Comparison of ENCODE assay signal across 8 cellular contexts in genomic region chr17:80981062-80981902, GRCh38. TPM values are rescaled to one million over a fixed set of nuclear protein-coding genes. Genes with fewer than 3 reads are reported as not detected.
A peak's percentile ranks its signal among the peaks of the same experiment; 100 is the strongest.
DNase-seq lines count a peak whose midpoint lies in the region; ATAC-seq, FAIRE-seq and TF ChIP-seq lines count a peak whose summit lies in the region.

No MANE protein-coding gene starts in this region.

- H3K9me3 ChIP-seq in DND-41 (ENCODE audit: insufficient read depth, low read length, severe bottlenecking) (no peaks in the 10 kb centered on the region), suprapubic skin (no peaks in the 10 kb centered on the region)

- no peaks in the 10 kb centered on the region; the same call in 1 of the 2 replicates for H4K20me1 ChIP-seq in DND-41 (ENCODE audit: insufficient read depth, low read length)

- TF ChIP-seq CTCF in DND-41 (IDR thresholded peaks at IDR 0.05; ENCODE audit: borderline replicate concordance, extremely low read depth, low read length, poor library complexity, severe bottlenecking) (peak; percentile 88), NB4 (IDR thresholded peaks at IDR 0.05; ENCODE audit: low read depth, low read length) (peak; percentile 36), suprapubic skin (IDR thresholded peaks at IDR 0.05) (peak; percentile 59 to 87), lower leg skin (IDR thresholded peaks at IDR 0.05) (no peak)

- no peak for TF ChIP-seq POLR2A in NB4 (IDR thresholded peaks at IDR 0.05; ENCODE audit: extremely low read depth, insufficient read length)
- no peak for TF ChIP-seq POLR2A in suprapubic skin (IDR thresholded peaks at IDR 0.05)
- TF ChIP-seq POLR2A in lower leg skin (IDR thresholded peaks at IDR 0.05): no peak

- H3K79me2 ChIP-seq in DND-41 (ENCODE audit: insufficient read depth, low read length): no peaks in the 10 kb centered on the region

- no peaks in the 10 kb centered on the region for H3K9me3 Mint-ChIP-seq in activated naive CD8-positive, alpha-beta T cell treated with anti-CD3 and anti-CD28 coated beads for 36 hours

- H3K27ac Mint-ChIP-seq in activated naive CD8-positive, alpha-beta T cell treated with anti-CD3 and anti-CD28 coated beads for 36 hours: no peak overlapping the region

- TF ChIP-seq EP300 in suprapubic skin (IDR thresholded peaks at IDR 0.05): no peak

- peaks cover 22% of the 10 kb centered on the region for H3K27me3 Mint-ChIP-seq in activated naive CD8-positive, alpha-beta T cell treated with anti-CD3 and anti-CD28 coated beads for 36 hours

- no peaks in the 10 kb centered on the region for H3K36me3 ChIP-seq in DND-41 (ENCODE audit: insufficient read depth, low read length)
- no peaks in the 10 kb centered on the region for H3K36me3 ChIP-seq in suprapubic skin

- H3K27ac ChIP-seq in DND-41 (ENCODE audit: low read length) (no peak overlapping the region), suprapubic skin (no peak overlapping the region)

- H3K36me3 Mint-ChIP-seq in activated naive CD8-positive, alpha-beta T cell treated with anti-CD3 and anti-CD28 coated beads for 36 hours: no peaks in the 10 kb centered on the region

- H2AFZ ChIP-seq in DND-41 (ENCODE audit: low read depth, low read length): no peak overlapping the region

- H3K4me1 Mint-ChIP-seq in activated naive CD8-positive, alpha-beta T cell treated with anti-CD3 and anti-CD28 coated beads for 36 hours: peaks cover 8% of the 10 kb centered on the region

- H3K4me1 ChIP-seq in DND-41 (ENCODE audit: insufficient read depth, low read length) (0 out of 2 replicates have a peak, but pooled peaks cover 8% of the 10 kb centered on the region), suprapubic skin (peaks cover 11% of the 10 kb centered on the region)

- DNase-seq in DND-41 (peak; percentile 54), NB4 (ENCODE audit: low read depth) (no peak), iPS-NIHi7 (ENCODE audit: extremely low spot score) (peak; percentile 92), suprapubic skin (ENCODE audit: low spot score in 2 of 2) (peak in 1 of 2 donors; percentile 58), EL (no peak), GM19239 (ENCODE audit: insufficient read length, low spot score) (no peak), lower leg skin (ENCODE audit: low spot score in 2 of 2) (no peak)
- DNase-seq in activated naive CD8-positive, alpha-beta T cell treated with anti-CD3 and anti-CD28 coated beads for 36 hours: peak; percentile 58

- no peak overlapping the region for H3K9ac ChIP-seq in DND-41 (ENCODE audit: low read depth, low read length)

- peak overlapping the region; percentile 42 for H3K4me2 ChIP-seq in DND-41 (ENCODE audit: insufficient read depth, low read length)

- intact Hi-C loops in lower leg skin (cut with DNase I; ENCODE audit: low total_unique reads): no loop called here

- no peak overlapping the region for H3K4me3 Mint-ChIP-seq in activated naive CD8-positive, alpha-beta T cell treated with anti-CD3 and anti-CD28 coated beads for 36 hours

- peak; percentile 87 for ATAC-seq in DND-41 (ENCODE audit: insufficient read depth, low read depth)

- H3K4me3 ChIP-seq in DND-41 (ENCODE audit: low read depth in 1 of 2, low read length in 2 of 2): no peak overlapping the region; a peak in 1 of 4 replicates
- no peak overlapping the region for H3K4me3 ChIP-seq in NB4 (ENCODE audit: low read depth, low read length)
- H3K4me3 ChIP-seq in suprapubic skin: peak overlapping the region; percentile 3
- no peak overlapping the region for H3K4me3 ChIP-seq in lower leg skin (ENCODE audit: low read depth, poor library complexity, severe bottlenecking)

- H3K27me3 ChIP-seq in DND-41 (ENCODE audit: insufficient read depth, low read length, poor library complexity) (no peaks in the 10 kb centered on the region), suprapubic skin (peaks cover 11% of the 10 kb centered on the region)

- no peak for FAIRE-seq in GM19239 (lab: Jason Lieb, UNC)

- WGBS in suprapubic skin: 13% methylated on average over 31 of the region's 65 CpGs
- WGBS in lower leg skin, 2 donors: 6 to 10% methylated on average over 47 to 56 of the region's 65 CpGs

RNA-seq across cellular contexts. Expression of gene CHMP6, which starts 10.4 kb away (rescaled TPM):
- 10 to 100 TPM; 21.6 to 23.8 TPM for total RNA-seq in activated naive CD8-positive, alpha-beta T cell treated with anti-CD3 and anti-CD28 coated beads for 36 hours
- total RNA-seq in suprapubic skin: 10 to 100 TPM; 17.5 to 35.6 (median 23.1) TPM
- 10 to 100 TPM; 19.8 to 36.7 (median 26.1) TPM for total RNA-seq in lower leg skin

RNA-seq across cellular contexts. Expression of gene BAIAP2, which starts 53.7 kb away (rescaled TPM):
- total RNA-seq in activated naive CD8-positive, alpha-beta T cell treated with anti-CD3 and anti-CD28 coated beads for 36 hours: 10 to 100 TPM in 1 of 2 experiments, 1 to 10 TPM in 1; 7.7 to 10.0 TPM
- total RNA-seq in suprapubic skin: 100 to 1,000 TPM; 214 to 283 (median 260) TPM
- 100 to 1,000 TPM; 190 to 308 (median 224) TPM for total RNA-seq in lower leg skin

Comparison
In these comparisons a context has a peak if more than half of its experiments do, and no peak if none do; other contexts are left out.
1. DNase-seq: peak in DND-41 (single experiment), activated naive CD8-positive, alpha-beta T cell treated with anti-CD3 and anti-CD28 coated beads for 36 hours (single experiment) and iPS-NIHi7 (single experiment); none in NB4 (single experiment), EL (single experiment), GM19239 (single experiment) and lower leg skin (0 of 2).
2. CTCF ChIP-seq: peak in DND-41 (single experiment), NB4 (single experiment) and suprapubic skin (2 of 2); none in lower leg skin (0 of 3).
3. RNA of gene BAIAP2, which starts 53.7 kb away (total RNA-seq): 214 to 283 TPM in suprapubic skin and 190 to 308 TPM in lower leg skin; 7.7 to 10.0 TPM in activated naive CD8-positive, alpha-beta T cell treated with anti-CD3 and anti-CD28 coated beads for 36 hours; every median in the first group is over 10 times any median in the second.